In genomic region chr12:46661161-46661845, GRCh38 we compare ENCODE assay signal across 8 cellular contexts.
DNase-seq lines count a peak whose midpoint lies in the region; ATAC-seq lines count a peak whose summit lies in the region.

No MANE protein-coding gene starts in this region.

- peak overlapping the region; percentile 82 for H3K9ac ChIP-seq in adipocyte (ENCODE audit: low read length)

- CTCF ChIA-PET in activated CD4-positive, alpha-beta memory T cell treated with anti-CD3 and anti-CD28 coated beads for 36 hours (lab: Charles Lee): interaction anchor here (0.6 to 1.9 kb wide), 10 partner anchors 18 to 536 kb away, joined by 3 to 7 read pairs (median 3); no protein-coding TSS in a partner anchor

- no peaks in the 10 kb centered on the region for H3K36me3 Mint-ChIP-seq in activated CD4-positive, alpha-beta memory T cell treated with anti-CD3 and anti-CD28 coated beads for 36 hours

- no peak overlapping the region for H3K27ac Mint-ChIP-seq in activated CD4-positive, alpha-beta memory T cell treated with anti-CD3 and anti-CD28 coated beads for 36 hours

- no peaks in the 10 kb centered on the region for H3K27me3 ChIP-seq in adipocyte (replicated peaks; ENCODE audit: control insufficient read depth, insufficient read depth, low read length)

- no peak overlapping the region for H3K4me3 Mint-ChIP-seq in activated CD4-positive, alpha-beta memory T cell treated with anti-CD3 and anti-CD28 coated beads for 36 hours

- POLR2A ChIA-PET in activated CD4-positive, alpha-beta memory T cell treated with anti-CD3 and anti-CD28 coated beads for 36 hours (lab: Charles Lee): interaction anchor here (0.8 kb wide), 1 partner anchor 289 kb away, joined by 5 read pairs; no protein-coding TSS in a partner anchor

- ATAC-seq in GM19351 (IDR thresholded peaks at IDR 0.05; ENCODE audit: unreplicated experiment) (peak; percentile 88), HG03354 (IDR thresholded peaks at IDR 0.05; ENCODE audit: poor library complexity, severe bottlenecking, unreplicated experiment) (peak; percentile 87), left ventricle myocardium superior (peak; percentile 82)

- DNase-seq in DMS153 treated with DMSO at 0.1 percent for 48 hours (lab: John Stamatoyannopoulos, UW; ENCODE audit: unreplicated experiment): peak; percentile 67
- DNase-seq in NCI-H460 (ENCODE audit: extremely low read depth, low read depth): peak; percentile 90
- DNase-seq in adipocyte (ENCODE audit: low read depth): peak; percentile 89
- no peak for DNase-seq in left ventricle myocardium superior
- peak; percentile 53 for DNase-seq in putamen (ENCODE audit: low spot score)
- DNase-seq in activated CD4-positive, alpha-beta memory T cell treated with anti-CD3 and anti-CD28 coated beads for 36 hours: no peak

- peak overlapping the region; percentile 62 for H3K4me3 ChIP-seq in adipocyte (ENCODE audit: low read length)

- H3K4me1 Mint-ChIP-seq in activated CD4-positive, alpha-beta memory T cell treated with anti-CD3 and anti-CD28 coated beads for 36 hours (ENCODE audit: low read depth): peaks cover 34% of the 10 kb centered on the region

- no peaks in the 10 kb centered on the region for H3K36me3 ChIP-seq in adipocyte (ENCODE audit: control insufficient read depth, insufficient read depth, low read length, severe bottlenecking)

- H3K9me3 ChIP-seq in adipocyte (ENCODE audit: control insufficient read depth, low read length): no peaks in the 10 kb centered on the region

- H3K9me3 Mint-ChIP-seq in activated CD4-positive, alpha-beta memory T cell treated with anti-CD3 and anti-CD28 coated beads for 36 hours: no peaks in the 10 kb centered on the region

- no peaks in the 10 kb centered on the region for H3K27me3 Mint-ChIP-seq in activated CD4-positive, alpha-beta memory T cell treated with anti-CD3 and anti-CD28 coated beads for 36 hours

- H3K4me1 ChIP-seq in adipocyte (ENCODE audit: control insufficient read depth, insufficient read depth, low read length): peaks cover 84% of the 10 kb centered on the region

- intact Hi-C loops in left ventricle myocardium superior (cut with micrococcal nuclease): no loop called here
- intact Hi-C loops in activated CD4-positive, alpha-beta memory T cell treated with anti-CD3 and anti-CD28 coated beads for 36 hours (cut with micrococcal nuclease): loop anchor here (1.0 to 10.0 kb wide), 7 partner anchors 115 to 667 kb away; partner anchors contain the start of gene SCAF11

Comparison
In these comparisons a context has a peak if more than half of its experiments do, and no peak if none do; other contexts are left out.
1. DNase-seq: peak in DMS153 treated with DMSO at 0.1 percent for 48 hours (single experiment), NCI-H460 (single experiment), adipocyte (single experiment) and putamen (single experiment); none in left ventricle myocardium superior (single experiment) and activated CD4-positive, alpha-beta memory T cell treated with anti-CD3 and anti-CD28 coated beads for 36 hours (single experiment).
2. Peak in every context shown above with its lines, with median percentiles within 50 percentile points of each other: ATAC-seq.